Comparison of ENCODE assay signal across 17 cellular contexts in genomic region chr22:28930357-28931007, GRCh38. TPM values are rescaled to one million over a fixed set of nuclear protein-coding genes. Genes with fewer than 3 reads are reported as not detected.
DNase-seq lines count a peak whose midpoint lies in the region; ATAC-seq, FAIRE-seq and TF ChIP-seq lines count a peak whose summit lies in the region.
"Had no signal": no experiment of that assay in that cellular context is flagged by ENCODE, and none has a peak within 500 bp of the region (broad histone marks: within the 10 kb centered on the region; RNA-seq: fewer than 3 reads in every experiment).

No MANE protein-coding gene starts in this region.

- no peak for TF ChIP-seq CTCF in HepG2 (CRISPR knock-in tag; IDR thresholded peaks at IDR 0.05)
- no peak for TF ChIP-seq CTCF in right lobe of liver (IDR thresholded peaks at IDR 0.05)
- no peak for TF ChIP-seq CTCF in astrocyte (IDR thresholded peaks at IDR 0.05; ENCODE audit: insufficient read depth, low read depth, low read length)
- no peak for TF ChIP-seq CTCF in mucosa of descending colon (IDR thresholded peaks at IDR 0.05)

- H3K9me3 Mint-ChIP-seq in astrocyte (ENCODE audit: unreplicated experiment): peaks cover 2% of the 10 kb centered on the region
- H3K9me3 Mint-ChIP-seq: dendritic cell treated with granulocyte-macrophage colony-stimulating factor and Interleukin-4, amounts not matched to agents 40 ng/mL and 50 ng/mL, for 4 days had no signal

- 67% methylated on average over 4 of the region's 4 CpGs for WGBS in HepG2 (ENCODE audit: low lambda C conversion rate)
- 68% methylated on average over 3 of the region's 4 CpGs for WGBS in right lobe of liver (ENCODE audit: insufficient coverage, low coverage, low lambda C conversion rate, missing lambda C conversion rate)

- in situ Hi-C loops in HepG2 (cut with HindIII; ENCODE audit: extremely low pct_ligation_motif_present, low pct_unique_long_range_greater_than_20kb): no loop called here
- in situ Hi-C loops in KBM-7 (cut with MboI; ENCODE audit: low pct_unique_long_range_greater_than_20kb, low sequenced_read_pairs): no loop called here

- H3K79me2 ChIP-seq in HepG2 (ENCODE audit: insufficient read depth, low read length) (peaks cover 96% of the 10 kb centered on the region), astrocyte (ENCODE audit: insufficient read depth, low read length) (peaks cover 36% of the 10 kb centered on the region)

- H3K4me2 ChIP-seq in HepG2 (ENCODE audit: low read depth, low read length) (no peak overlapping the region), astrocyte (ENCODE audit: low read length) (no peak overlapping the region)

- H4K20me1 ChIP-seq in HepG2 (ENCODE audit: insufficient read depth, low read length): peaks cover 12% of the 10 kb centered on the region
- peaks cover 58% of the 10 kb centered on the region for H4K20me1 ChIP-seq in astrocyte (ENCODE audit: insufficient read depth, low read length)

- H3K4me1 Mint-ChIP-seq in astrocyte (ENCODE audit: low read depth, unreplicated experiment) (peaks cover 9% of the 10 kb centered on the region), T-helper 17 cell (peaks cover 8% of the 10 kb centered on the region)

- FAIRE-seq in HepG2 (lab: Jason Lieb, UNC) (no peak), astrocyte (lab: Jason Lieb, UNC) (no peak)
- FAIRE-seq: GM12892 had no signal

- ATAC-seq in HepG2: no peak
- no peak for ATAC-seq in right lobe of liver
- ATAC-seq in T-helper 17 cell: no peak
- no peak for ATAC-seq in mucosa of descending colon
- ATAC-seq: left colon had no signal

- H3K27ac ChIP-seq in HepG2 (ENCODE audit: extremely low read length, insufficient read depth, low read length) (peak overlapping the region; percentile 55), right lobe of liver (no peak overlapping the region), astrocyte (ENCODE audit: low read depth, low read length) (no peak overlapping the region), layer of hippocampus (ENCODE audit: low read depth, low read length) (peak overlapping the region; percentile 27)
- H3K27ac ChIP-seq: adrenal gland, SJSA1 had no signal

- H3K27me3 ChIP-seq in HepG2 (ENCODE audit: control insufficient read depth in 1 of 2, insufficient read depth in 2 of 2, low read length in 2 of 2): no peaks in the 10 kb centered on the region
- no peaks in the 10 kb centered on the region for H3K27me3 ChIP-seq in right lobe of liver
- H3K27me3 ChIP-seq in astrocyte (ENCODE audit: insufficient read depth, low read length): no peaks in the 10 kb centered on the region
- no peaks in the 10 kb centered on the region for H3K27me3 ChIP-seq in layer of hippocampus (ENCODE audit: control insufficient read depth, insufficient read depth, low read length)
- H3K27me3 ChIP-seq: adrenal gland, SJSA1 had no signal

- H3K4me3 Mint-ChIP-seq in astrocyte (ENCODE audit: unreplicated experiment) (no peak overlapping the region), T-helper 17 cell (no peak overlapping the region)
- H3K4me3 Mint-ChIP-seq: dendritic cell treated with granulocyte-macrophage colony-stimulating factor and Interleukin-4, amounts not matched to agents 40 ng/mL and 50 ng/mL, for 4 days had no signal

- H3K9ac ChIP-seq in HepG2 (ENCODE audit: insufficient read depth, low read depth, low read length): no peak overlapping the region; the same call in 1 of the 2 replicates
- H3K9ac ChIP-seq in astrocyte (ENCODE audit: low read length): no peak overlapping the region

- TF ChIP-seq EP300 in HepG2 (IDR thresholded peaks at IDR 0.05; ENCODE audit: low read depth in 2 of 2, low read length in 2 of 2) (no peak), HepG2 (CRISPR knock-in tag; IDR thresholded peaks at IDR 0.05; ENCODE audit: borderline replicate concordance) (no peak)

- H3K27me3 Mint-ChIP-seq in astrocyte (ENCODE audit: low read depth, unreplicated experiment) (no peaks in the 10 kb centered on the region), T-helper 17 cell (peaks cover 53% of the 10 kb centered on the region)

- H3K27ac Mint-ChIP-seq in astrocyte (ENCODE audit: unreplicated experiment): no peak overlapping the region
- H3K27ac Mint-ChIP-seq in T-helper 17 cell: no peak overlapping the region
- H3K27ac Mint-ChIP-seq: dendritic cell treated with granulocyte-macrophage colony-stimulating factor and Interleukin-4, amounts not matched to agents 40 ng/mL and 50 ng/mL, for 4 days had no signal

- H3K4me1 ChIP-seq in HepG2 (ENCODE audit: insufficient read depth, low read length) (peaks cover 99% of the 10 kb centered on the region), right lobe of liver (peaks cover 0 to 66% (median 13%) of the 10 kb centered on the region in 4 donors), astrocyte (ENCODE audit: insufficient read depth, low read length) (peaks cover 5% of the 10 kb centered on the region), mucosa of descending colon (ENCODE audit: low read depth) (no peaks in the 10 kb centered on the region)
- H3K4me1 ChIP-seq: SJSA1 had no signal

- CTCF ChIA-PET in HepG2 (lab: Yijun Ruan, JAX; ENCODE audit: low intra/inter-chr PET ratio, low total read pairs): no interaction called here

- H3K36me3 ChIP-seq in HepG2 (replicated peaks in 1 of 2; ENCODE audit: control insufficient read depth in 1 of 2, insufficient read depth in 2 of 2, low read length in 2 of 2) (peaks cover 2 to 11% of the 10 kb centered on the region in 2 experiments; a peak in 3 of 5 replicates), right lobe of liver (no peaks in the 10 kb centered on the region), astrocyte (ENCODE audit: insufficient read depth, low read length) (no peaks in the 10 kb centered on the region), mucosa of descending colon (ENCODE audit: low read depth) (no peaks in the 10 kb centered on the region)
- H3K36me3 ChIP-seq: adrenal gland, SJSA1 had no signal

- no peak overlapping the region; a peak in 1 of 6 replicates for H3K4me3 ChIP-seq in HepG2 (replicated peaks in 1 of 3; ENCODE audit: insufficient read depth in 1 of 3, low read depth in 2 of 3, low read length in 3 of 3)
- H3K4me3 ChIP-seq in right lobe of liver: no peak overlapping the region
- no peak overlapping the region for H3K4me3 ChIP-seq in astrocyte (ENCODE audit: insufficient read depth, low read depth, low read length)
- no peak overlapping the region for H3K4me3 ChIP-seq in mucosa of descending colon
- H3K4me3 ChIP-seq: adrenal gland, SJSA1 had no signal

- TF ChIP-seq POLR2A in HepG2 (IDR thresholded peaks at IDR 0.05; ENCODE audit: insufficient read depth in 1 of 2, low read depth in 2 of 2, low read length in 2 of 2): no peak
- no peak for TF ChIP-seq POLR2A in right lobe of liver (IDR thresholded peaks at IDR 0.05)

- DNase-seq in HepG2 (ENCODE audit: low spot score) (no peak), right lobe of liver (no peak), astrocyte (ENCODE audit: low read depth) (peak; percentile 68), T-helper 17 cell (no peak), KBM-7 (no peak), mucosa of descending colon (no peak)
- no peak for DNase-seq in activated CD4-positive, alpha-beta T cell treated with anti-CD3 and anti-CD28 coated beads for 1 hour
- DNase-seq: foreskin melanocyte, GOT3, left colon, NCI-H774, nucleus accumbens had no signal

- intact Hi-C loops in HepG2 (cut with micrococcal nuclease; ENCODE audit: unreplicated experiment): no loop called here
- intact Hi-C loops in right lobe of liver (cut with DNase I): no loop called here
- intact Hi-C loops in mucosa of descending colon (cut with DNase I, micrococcal nuclease): no loop called here

- POLR2A ChIA-PET in HepG2 (lab: Yijun Ruan, JAX): interaction anchor here (1.4 kb wide), 1 partner anchor 74 kb away, joined by 3 read pairs; no protein-coding TSS in a partner anchor

- H2AFZ ChIP-seq in HepG2 (ENCODE audit: low read length) (no peak overlapping the region), astrocyte (ENCODE audit: low read depth, low read length) (no peak overlapping the region)

- no TSS peak for BruUV-seq in HepG2 (replicated peaks; lab: Mats Ljungman, UMichigan)

- H3K36me3 Mint-ChIP-seq in astrocyte (ENCODE audit: low read depth, unreplicated experiment) (no peaks in the 10 kb centered on the region), T-helper 17 cell (ENCODE audit: low read depth) (peaks cover 2% of the 10 kb centered on the region)

- TF ChIP-seq RAD21 in HepG2 (CRISPR knock-in tag; IDR thresholded peaks at IDR 0.05): no peak

- H3K9me3 ChIP-seq in HepG2 (ENCODE audit: low read length): no peaks in the 10 kb centered on the region
- no peaks in the 10 kb centered on the region for H3K9me3 ChIP-seq in right lobe of liver
- H3K9me3 ChIP-seq in astrocyte (ENCODE audit: insufficient read depth, low read depth, low read length): no peaks in the 10 kb centered on the region
- no peaks in the 10 kb centered on the region for H3K9me3 ChIP-seq in T-helper 17 cell (ENCODE audit: control insufficient read depth, low read length, poor library complexity, severe bottlenecking)
- H3K9me3 ChIP-seq in mucosa of descending colon: no peaks in the 10 kb centered on the region
- H3K9me3 ChIP-seq: adrenal gland, SJSA1 had no signal

RNA-seq across cellular contexts. Expression of gene ZNRF3, which starts 47.1 kb away (rescaled TPM):
- total RNA-seq in HepG2 (2016; rRNA removed; fragmentation: Illumina TruSeq; extraction: Trizol) (17.6 and 36.7 TPM in 2 replicates), right lobe of liver (1 to 10 TPM; 5.8 to 9.2 (median 6.9) TPM), astrocyte (5.8 and 5.9 TPM in 2 replicates), T-helper 17 cell (under 1 TPM; 0.31 to 0.72 TPM), mucosa of descending colon (10 to 100 TPM in 1 of 3 donors, 1 to 10 TPM in 2; 5.5 to 10.6 (median 5.8) TPM)
- total RNA-seq in HepG2 (2016; cell fraction: cytosol; rRNA removed; fragmentation: Illumina TruSeq; extraction: Trizol; ENCODE audit: low read depth): 6.8 and 7.3 TPM in 2 replicates
- 15.3 and 36.6 TPM in 2 replicates for total RNA-seq in HepG2 (2016; cell fraction: insoluble cytoplasmic fraction; rRNA removed; fragmentation: Illumina TruSeq; extraction: Trizol)
- total RNA-seq in HepG2 (2016; cell fraction: membrane; rRNA removed; fragmentation: Illumina TruSeq; extraction: Trizol): 18.5 and 19.0 TPM in 2 replicates
- 35.5 and 42.6 TPM in 2 replicates for total RNA-seq in HepG2 (2016; cell fraction: nucleus; rRNA removed; fragmentation: Illumina TruSeq; extraction: Trizol)
- polyA plus RNA-seq in HepG2 (2011; rRNA removed): 17.4 and 20.3 TPM in 2 replicates
- 12.9 and 24.5 TPM in 2 replicates for polyA plus RNA-seq in HepG2 (2011; cell fraction: cytosol; rRNA removed)
- 30.8 and 41.2 TPM in 2 replicates for polyA plus RNA-seq in HepG2 (2011; cell fraction: nucleus; rRNA removed)
- polyA plus RNA-seq in HepG2 (2012): 19.0 and 20.9 TPM in 2 replicates
- 3.0 and 3.4 TPM in 2 replicates for polyA plus RNA-seq in HepG2 (2016; cell fraction: cytosol; fragmentation: Illumina TruSeq; extraction: Trizol; ENCODE audit: low read depth)
- polyA plus RNA-seq in HepG2 (2016; cell fraction: insoluble cytoplasmic fraction; fragmentation: Illumina TruSeq; extraction: Trizol; ENCODE audit: low read depth): 14.9 and 16.9 TPM in 2 replicates
- 7.9 and 8.5 TPM in 2 replicates for polyA plus RNA-seq in HepG2 (2016; cell fraction: membrane; fragmentation: Illumina TruSeq; extraction: Trizol; ENCODE audit: low read depth)
- polyA plus RNA-seq in HepG2 (2016; cell fraction: nucleus; fragmentation: Illumina TruSeq; extraction: Trizol; ENCODE audit: insufficient read depth, low read depth): 54.3 and 62.4 TPM in 2 replicates
- polyA minus RNA-seq in HepG2 (2011; rRNA and poly(A)+ RNA removed; ENCODE audit: low replicate concordance): 2.0 and 68.2 TPM in 2 replicates
- 28.7 and 38.5 TPM in 2 replicates for polyA minus RNA-seq in HepG2 (2011; cell fraction: cytosol; rRNA and poly(A)+ RNA removed)
- polyA minus RNA-seq in HepG2 (2011; cell fraction: nucleus; rRNA and poly(A)+ RNA removed): 19.8 and 22.1 TPM in 2 replicates

Comparison
In these comparisons a context has a peak if more than half of its experiments do, and no peak if none do; other contexts are left out.
1. H3K27ac ChIP-seq: peak in HepG2 (single experiment) and layer of hippocampus (single experiment); none in right lobe of liver (0 of 3) and astrocyte (single experiment).